Comparison of ENCODE assay signal across 8 cellular contexts in the genomic region with DNA sequence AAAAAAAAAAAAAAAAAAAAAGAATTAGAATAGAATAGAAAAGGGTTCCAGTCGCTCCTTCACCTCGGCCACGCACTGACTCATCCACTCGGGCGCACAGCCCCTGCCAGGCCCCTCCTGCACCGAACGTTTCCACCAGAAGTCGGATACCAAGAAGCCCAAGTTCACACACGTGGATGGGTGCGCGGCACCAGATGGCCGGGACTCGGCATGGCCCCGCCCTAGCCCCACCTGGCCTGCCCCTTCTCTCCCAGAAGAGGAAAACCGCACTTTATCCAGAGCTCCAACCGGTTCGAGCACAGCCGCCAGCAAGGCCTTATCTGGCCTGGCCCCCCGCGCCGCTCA. TPM values are rescaled to one million over a fixed set of nuclear protein-coding genes. Genes with fewer than 3 reads are reported as not detected.
DNase-seq lines count a peak whose midpoint lies in the region; ATAC-seq, FAIRE-seq and TF ChIP-seq lines count a peak whose summit lies in the region.
"Had no signal": no experiment of that assay in that cellular context is flagged by ENCODE, and none has a peak within 500 bp of the region (broad histone marks: within the 10 kb centered on the region; RNA-seq: fewer than 3 reads in every experiment).

No MANE protein-coding gene starts in this region.

- H3K9me3 Mint-ChIP-seq in GM23338: no peaks in the 10 kb centered on the region

- H3K4me1 ChIP-seq in GM23338 (ENCODE audit: insufficient read depth): peaks cover 27% of the 10 kb centered on the region; the same call in 1 of the 2 replicates
- peaks cover 0 to 3% of the 10 kb centered on the region in 2 donors for H3K4me1 ChIP-seq in small intestine (ENCODE audit: control insufficient read depth in 2 of 2, insufficient read depth in 1 of 2, low read depth in 1 of 2, low read length in 1 of 2)

- H3K27ac Mint-ChIP-seq in GM23338: no peak overlapping the region

- POLR2A ChIA-PET in RWPE1 (lab: Yijun Ruan, JAX; ENCODE audit: low non-redundant PET): interaction anchor here (0.6 kb wide), 1 partner anchor 39 kb away, joined by 5 read pairs; no protein-coding TSS in a partner anchor

- H3K9me3 ChIP-seq in small intestine (ENCODE audit: control insufficient read depth, low read depth): peaks cover 2% of the 10 kb centered on the region

- H3K27me3 ChIP-seq in GM23338 (ENCODE audit: insufficient read depth): peaks cover 58% of the 10 kb centered on the region
- peaks cover 7 to 12% of the 10 kb centered on the region in 2 donors for H3K27me3 ChIP-seq in small intestine (ENCODE audit: control insufficient read depth in 2 of 2, insufficient read depth in 2 of 2, low read length in 2 of 2)

- no peaks in the 10 kb centered on the region for H3K36me3 ChIP-seq in GM23338 (ENCODE audit: insufficient read depth)
- H3K36me3 ChIP-seq in small intestine (ENCODE audit: control insufficient read depth in 2 of 2, insufficient read depth in 2 of 2, low read length in 2 of 2): no peaks in the 10 kb centered on the region

- H4K20me1 ChIP-seq in GM23338 (replicated peaks; ENCODE audit: insufficient read depth): no peaks in the 10 kb centered on the region

- peaks cover 73% of the 10 kb centered on the region for H3K27me3 Mint-ChIP-seq in GM23338 (ENCODE audit: insufficient read depth, low read depth, poor library complexity)

- peak; percentile 4 for ATAC-seq in GM23338
- no peak for ATAC-seq in HG02840 (IDR thresholded peaks at IDR 0.05; ENCODE audit: low FRiP score, unreplicated experiment)

- H3K27ac ChIP-seq in GM23338 (ENCODE audit: low read depth) (no peak overlapping the region), RWPE1 (peak overlapping the region; percentile 75), small intestine (ENCODE audit: low read depth in 1 of 2, low read length in 1 of 2) (peak overlapping the region in 1 of 2 donors; percentile 84)

- H3K4me2 ChIP-seq in GM23338: peak overlapping the region; percentile 91

- WGBS in small intestine, 3 donors: 5 to 17% (median 9%) methylated on average over 19 to 21 of the region's 21 CpGs

- TF ChIP-seq CTCF in GM23338 (conservative IDR thresholded peaks at IDR 0.05; ENCODE audit: low read depth in 2 of 2) (no peak), RWPE1 (conservative IDR thresholded peaks at IDR 0.05; ENCODE audit: low read depth) (no peak), epithelial cell of esophagus (IDR thresholded peaks at IDR 0.05; ENCODE audit: insufficient read depth, low read depth, low read length, missing control alignments) (no peak)

- CTCF ChIA-PET in RWPE1 (lab: Yijun Ruan, JAX): interaction anchor here (0.6 to 1.8 kb wide), 10 partner anchors 11 to 1220 kb away, joined by 3 to 10 read pairs (median 4); a partner anchor contains a TSS

- peaks cover 28% of the 10 kb centered on the region for H3K4me1 Mint-ChIP-seq in GM23338

- peaks cover 13% of the 10 kb centered on the region; the same call in 1 of the 2 replicates for H3F3A ChIP-seq in GM23338 (replicated peaks; ENCODE audit: low read depth)

- peak; percentile 83 for DNase-seq in GM23338 (ENCODE audit: low spot score)
- no peak for DNase-seq in RWPE1 (ENCODE audit: low spot score)
- DNase-seq in epithelial cell of esophagus (ENCODE audit: low read depth): peak; percentile 34
- peak; percentile 32 for DNase-seq in small intestine
- no peak for DNase-seq in NCI-H2227 treated with DMSO at 0.1 percent for 48 hours (lab: John Stamatoyannopoulos, UW)
- DNase-seq in cerebellum (ENCODE audit: low spot score): no peak

- H3K9me2 ChIP-seq in GM23338 (ENCODE audit: insufficient read depth): no peaks in the 10 kb centered on the region

- H3K36me3 Mint-ChIP-seq in GM23338 (ENCODE audit: low read depth): peaks cover 5% of the 10 kb centered on the region; the same call in 2 of the 3 replicates

- 0 out of 2 replicates have a peak overlapping the region, but pooled peaks have one; percentile 43 for H2AFZ ChIP-seq in GM23338

- FAIRE-seq in small intestine (lab: Jason Lieb, UNC): no peak

- peak overlapping the region; percentile 66 for H3K4me3 ChIP-seq in GM23338
- no peak overlapping the region for H3K4me3 ChIP-seq in epithelial cell of esophagus (ENCODE audit: low read length)
- peak overlapping the region in 1 of 2 donors; percentile 34 for H3K4me3 ChIP-seq in small intestine (ENCODE audit: low read depth in 1 of 2, low read length in 2 of 2)

- H3K79me2 ChIP-seq in GM23338 (replicated peaks; ENCODE audit: insufficient read depth): no peaks in the 10 kb centered on the region

- H3K4me3 Mint-ChIP-seq in GM23338: peak overlapping the region; percentile 67

TF ChIP-seq in GM23338, 12 proteins besides CTCF, POLR2A, EP300 and RAD21:
- TF ChIP-seq CREB1 (CRISPR knock-in tag; IDR thresholded peaks at IDR 0.05; ENCODE audit: low read depth): no peak
- TF ChIP-seq ZNF114 (CRISPR knock-in tag; IDR thresholded peaks at IDR 0.05): no peak
- no peak for TF ChIP-seq JUNB (IDR thresholded peaks at IDR 0.05; ENCODE audit: unreplicated experiment)
- TF ChIP-seq ZNF331 (CRISPR knock-in tag; IDR thresholded peaks at IDR 0.05; ENCODE audit: low read depth): no peak

RNA-seq across cellular contexts. Expression of a gene that starts 5.9 kb away (rescaled TPM):
- total RNA-seq in GM23338 (2014; rRNA removed; shearing (Covaris generic)): 12.1 and 17.6 TPM in 2 replicates
- polyA plus RNA-seq in GM23338 (2016; fragmentation: Nextera tagmentation; extraction: Ambion mirVana): 17.9 and 22.3 TPM in 2 replicates
- polyA plus RNA-seq in small intestine: under 1 TPM in 1 of 3 donors, not detected in 2; 0.22 TPM
- 2.4 TPM for total RNA-seq in cerebellum
- total RNA-seq: M059J had no signal

RNA-seq across cellular contexts. Expression of a gene that starts 20.0 kb away (rescaled TPM):
- total RNA-seq in GM23338 (2014; rRNA removed; shearing (Covaris generic)): 4.5 and 4.8 TPM in 2 replicates
- polyA plus RNA-seq in GM23338 (2016; fragmentation: Nextera tagmentation; extraction: Ambion mirVana) (0.29 and 1.3 TPM in 2 replicates), small intestine (under 1 TPM; 0.27 to 0.67 (median 0.52) TPM)
- not detected for total RNA-seq in cerebellum

RNA-seq across cellular contexts. Expression of a gene that starts 35.4 kb away (rescaled TPM):
- 22.6 and 23.2 TPM in 2 replicates for total RNA-seq in GM23338 (2014; rRNA removed; shearing (Covaris generic))
- polyA plus RNA-seq in GM23338 (2016; fragmentation: Nextera tagmentation; extraction: Ambion mirVana) (11.3 and 12.2 TPM in 2 replicates), small intestine (10 to 100 TPM; 17.3 to 22.4 (median 20.8) TPM)
- total RNA-seq in cerebellum: 8.5 TPM

RNA-seq across cellular contexts. Expression of a gene that starts 38.3 kb away (rescaled TPM):
- 14.0 and 16.2 TPM in 2 replicates for total RNA-seq in GM23338 (2014; rRNA removed; shearing (Covaris generic))
- 4.3 and 4.5 TPM in 2 replicates for polyA plus RNA-seq in GM23338 (2016; fragmentation: Nextera tagmentation; extraction: Ambion mirVana)
- 1 to 10 TPM; 2.9 to 8.4 (median 3.5) TPM for polyA plus RNA-seq in small intestine
- total RNA-seq in cerebellum: 24.7 TPM

RNA-seq across cellular contexts. Expression of a gene that starts 46.3 kb away (rescaled TPM):
- total RNA-seq in GM23338 (2014; rRNA removed; shearing (Covaris generic)): 1.7 and 5.6 TPM in 2 replicates
- 6.2 and 7.0 TPM in 2 replicates for polyA plus RNA-seq in GM23338 (2016; fragmentation: Nextera tagmentation; extraction: Ambion mirVana)
- under 1 TPM in 1 of 3 donors, not detected in 2; 0.21 TPM for polyA plus RNA-seq in small intestine
- not detected for total RNA-seq in cerebellum

Comparison
In these comparisons a context has a peak if more than half of its experiments do, and no peak if none do; other contexts are left out.
1. DNase-seq: peak in GM23338 (single experiment), epithelial cell of esophagus (single experiment) and small intestine (single experiment); none in RWPE1 (single experiment), NCI-H2227 treated with DMSO at 0.1 percent for 48 hours (single experiment) and cerebellum (single experiment).